17 cellular contexts compared by ENCODE assay signal in the genomic region with DNA sequence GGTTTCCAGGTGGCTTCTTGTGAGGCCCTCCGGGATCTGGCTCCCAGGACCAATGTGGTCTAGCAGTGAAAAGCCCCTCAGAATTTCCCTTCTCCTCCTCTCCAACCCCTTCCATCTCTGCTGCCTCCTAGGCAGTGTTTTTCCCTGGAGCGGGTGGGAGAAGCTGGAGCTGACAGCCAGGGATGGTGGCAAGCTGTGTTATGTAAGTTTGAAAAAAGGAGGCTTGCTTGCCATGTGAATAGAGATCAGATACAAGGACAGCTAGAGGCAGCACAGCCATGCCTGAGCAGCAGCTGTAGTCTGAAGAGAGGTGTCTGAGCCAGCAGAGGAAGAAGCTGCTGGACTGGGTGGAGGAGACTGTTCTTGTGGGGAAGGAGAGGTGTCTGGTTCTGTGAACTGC. TPM values are rescaled to one million over a fixed set of nuclear protein-coding genes. Genes with fewer than 3 reads are reported as not detected.
A peak's percentile ranks its signal among the peaks of the same experiment; 100 is the strongest.
DNase-seq lines count a peak whose midpoint lies in the region; ATAC-seq and TF ChIP-seq lines count a peak whose summit lies in the region.
"Had no signal": no experiment of that assay in that cellular context is flagged by ENCODE, and none has a peak within 500 bp of the region (broad histone marks: within the 10 kb centered on the region; RNA-seq: fewer than 3 reads in every experiment).

No MANE protein-coding gene starts in this region.

- H3K36me3 Mint-ChIP-seq in CD4-positive, alpha-beta T cell (ENCODE audit: low read depth): peaks cover 20% of the 10 kb centered on the region
- H3K36me3 Mint-ChIP-seq in chondrocyte (ENCODE audit: low read depth): peaks cover 8% of the 10 kb centered on the region
- H3K36me3 Mint-ChIP-seq in naive thymus-derived CD8-positive, alpha-beta T cell: peaks cover 0 to 18% (median 7%) of the 10 kb centered on the region in 3 donors

- H3K27ac ChIP-seq in CD4-positive, alpha-beta T cell (ENCODE audit: low read depth, low read length): no peak overlapping the region
- no peak overlapping the region for H3K27ac ChIP-seq in colonic mucosa
- H3K27ac ChIP-seq: C4-2B, hepatocyte, thoracic aorta had no signal

- H3K4me1 Mint-ChIP-seq in CD4-positive, alpha-beta T cell (ENCODE audit: low read depth): peaks cover 33% of the 10 kb centered on the region
- peaks cover 22% of the 10 kb centered on the region for H3K4me1 Mint-ChIP-seq in chondrocyte (ENCODE audit: low read depth)
- peaks cover 13 to 26% (median 18%) of the 10 kb centered on the region in 4 donors for H3K4me1 Mint-ChIP-seq in naive thymus-derived CD8-positive, alpha-beta T cell

- no peaks in the 10 kb centered on the region for H3K9me3 ChIP-seq in CD4-positive, alpha-beta T cell (ENCODE audit: control insufficient read depth, low read length)
- H3K9me3 ChIP-seq in NT2/D1 (ENCODE audit: insufficient read depth, low read length) (no peaks in the 10 kb centered on the region), colonic mucosa (no peaks in the 10 kb centered on the region)
- H3K9me3 ChIP-seq: thoracic aorta had no signal

- H3K4me3 Mint-ChIP-seq in CD4-positive, alpha-beta T cell: no peak overlapping the region
- no peak overlapping the region for H3K4me3 Mint-ChIP-seq in chondrocyte (ENCODE audit: unreplicated experiment)
- no peak overlapping the region for H3K4me3 Mint-ChIP-seq in naive thymus-derived CD8-positive, alpha-beta T cell
- H3K4me3 Mint-ChIP-seq: activated T-helper 1 cell treated with anti-CD3 and anti-CD28 coated beads, Interleukin-12 subunit alpha, Interleukin-12 subunit beta, Interleukin-2, Interleukin-4 antibody, amounts not matched to agents 30 ng/mL and 10 ng/mL and 1 ng/mL, durations not matched to agents 14 hours and 24 hours and 36 hours had no signal

- H3K9me3 Mint-ChIP-seq in CD4-positive, alpha-beta T cell: no peaks in the 10 kb centered on the region
- no peaks in the 10 kb centered on the region for H3K9me3 Mint-ChIP-seq in chondrocyte (ENCODE audit: low read depth)
- H3K9me3 Mint-ChIP-seq in naive thymus-derived CD8-positive, alpha-beta T cell: no peaks in the 10 kb centered on the region
- H3K9me3 Mint-ChIP-seq: activated T-helper 1 cell treated with anti-CD3 and anti-CD28 coated beads, Interleukin-12 subunit alpha, Interleukin-12 subunit beta, Interleukin-2, Interleukin-4 antibody, amounts not matched to agents 30 ng/mL and 10 ng/mL and 1 ng/mL, durations not matched to agents 14 hours and 24 hours and 36 hours had no signal

- H3K9ac ChIP-seq in NT2/D1 (ENCODE audit: insufficient read length, low read depth) (peak overlapping the region; percentile 18), colonic mucosa (ENCODE audit: low read depth in 2 of 2, low read length in 2 of 2) (no peak overlapping the region)

- peaks cover 31% of the 10 kb centered on the region for H3K36me3 ChIP-seq in NT2/D1 (ENCODE audit: insufficient read depth, insufficient read length, low read length)
- no peaks in the 10 kb centered on the region for H3K36me3 ChIP-seq in colonic mucosa

- H3K27me3 ChIP-seq in CD4-positive, alpha-beta T cell (ENCODE audit: control insufficient read depth, insufficient read depth, low read length): no peaks in the 10 kb centered on the region
- H3K27me3 ChIP-seq in NT2/D1 (ENCODE audit: insufficient read depth, insufficient read length) (no peaks in the 10 kb centered on the region), colonic mucosa (no peaks in the 10 kb centered on the region)
- H3K27me3 ChIP-seq: hepatocyte had no signal

- no peak for TF ChIP-seq CTCF in CD4-positive, alpha-beta T cell (IDR thresholded peaks at IDR 0.05)
- TF ChIP-seq CTCF in chondrocyte (IDR thresholded peaks at IDR 0.05) (no peak), GM10248 (IDR thresholded peaks at IDR 0.05; ENCODE audit: control extremely low read depth, extremely low read depth, low read depth, missing control alignments) (no peak), colonic mucosa (IDR thresholded peaks at IDR 0.05) (no peak)

- peaks cover 13% of the 10 kb centered on the region for H3K4me1 ChIP-seq in NT2/D1 (ENCODE audit: insufficient read depth, insufficient read length)
- no peaks in the 10 kb centered on the region for H3K4me1 ChIP-seq in colonic mucosa

- H3K27me3 Mint-ChIP-seq in CD4-positive, alpha-beta T cell: no peaks in the 10 kb centered on the region
- no peaks in the 10 kb centered on the region for H3K27me3 Mint-ChIP-seq in chondrocyte (ENCODE audit: low read depth)
- H3K27me3 Mint-ChIP-seq in naive thymus-derived CD8-positive, alpha-beta T cell: no peaks in the 10 kb centered on the region

- no peak for ATAC-seq in CD4-positive, alpha-beta T cell (ENCODE audit: poor library complexity)
- ATAC-seq in naive thymus-derived CD8-positive, alpha-beta T cell: no peak
- ATAC-seq: left lobe of liver had no signal

- POLR2A ChIA-PET in CD4-positive, alpha-beta T cell (lab: Charles Lee): no interaction called here
- POLR2A ChIA-PET in naive thymus-derived CD8-positive, alpha-beta T cell (lab: Charles Lee): no interaction called here
- POLR2A ChIA-PET in GM10248 (lab: Yijun Ruan, JAX): interaction anchor here (0.5 to 0.8 kb wide), 2 partner anchors 74 to 1292 kb away, joined by 3 read pairs; partner anchors contain the start of gene CLPX

- intact Hi-C loops in CD4-positive, alpha-beta T cell (cut with DNase I, micrococcal nuclease): no loop called here
- intact Hi-C loops in colonic mucosa (cut with DNase I): no loop called here

- no peak for DNase-seq in CD4-positive, alpha-beta T cell
- no peak for DNase-seq in NT2/D1 (ENCODE audit: low read depth, low spot score)
- DNase-seq in chondrocyte (ENCODE audit: low spot score): no peak
- no peak for DNase-seq in naive thymus-derived CD8-positive, alpha-beta T cell
- no peak for DNase-seq in GM10248 (ENCODE audit: extremely low spot score)
- no peak for DNase-seq in DMS153 (lab: John Stamatoyannopoulos, UW)
- no peak for DNase-seq in colonic mucosa
- DNase-seq: aorta, Karpas-422, NCI-H1436, NCI-H446, T1000 had no signal

- peak overlapping the region; percentile 40 for H3K27ac Mint-ChIP-seq in CD4-positive, alpha-beta T cell
- peak overlapping the region; percentile 65 for H3K27ac Mint-ChIP-seq in chondrocyte (ENCODE audit: unreplicated experiment)
- peak overlapping the region; percentile 18 to 91 (median 80) for H3K27ac Mint-ChIP-seq in naive thymus-derived CD8-positive, alpha-beta T cell

- CTCF ChIA-PET in CD4-positive, alpha-beta T cell (lab: Charles Lee): no interaction called here
- CTCF ChIA-PET in GM10248 (lab: Yijun Ruan, JAX): interaction anchor here (9.9 kb wide), 1 partner anchor 21 kb away, joined by 63 read pairs; the partner anchor contains the start of gene SNAPC5

- H3K4me3 ChIP-seq in NT2/D1 (ENCODE audit: insufficient read length, low read depth) (no peak overlapping the region), colonic mucosa (no peak overlapping the region)
- H3K4me3 ChIP-seq: hepatocyte, thoracic aorta had no signal

RNA-seq across cellular contexts. Expression of gene SNAPC5, which starts 20.6 kb away (rescaled TPM):
- total RNA-seq in CD4-positive, alpha-beta T cell: 10 to 100 TPM; 23.8 to 24.1 TPM
- total RNA-seq in chondrocyte: 13.9 to 27.7 TPM (median 15.0 TPM) in 3 replicates
- total RNA-seq in naive thymus-derived CD8-positive, alpha-beta T cell: 10 to 100 TPM; 42.0 to 49.3 TPM
- 10 to 100 TPM; 60.4 to 76.0 (median 69.6) TPM for polyA plus RNA-seq in naive thymus-derived CD8-positive, alpha-beta T cell
- total RNA-seq in colonic mucosa: 10 to 100 TPM; 17.2 to 21.3 TPM

RNA-seq across cellular contexts. Expression of gene RPL4, which starts 27.6 kb away (rescaled TPM):
- 1,000 to 10,000 TPM; 4,558 to 4,627 TPM for total RNA-seq in CD4-positive, alpha-beta T cell
- total RNA-seq in chondrocyte (1,774 to 1,912 TPM (median 1,787 TPM) in 3 replicates), colonic mucosa (1,000 to 10,000 TPM; 1,582 to 1,802 TPM)
- 1,000 to 10,000 TPM; 3,846 to 3,880 TPM for total RNA-seq in naive thymus-derived CD8-positive, alpha-beta T cell
- polyA plus RNA-seq in naive thymus-derived CD8-positive, alpha-beta T cell: 1,000 to 10,000 TPM; 1,518 to 1,766 (median 1,686) TPM

RNA-seq across cellular contexts. Expression of gene ZWILCH, which starts 28.1 kb away (rescaled TPM):
- 1 to 10 TPM; 6.8 to 7.2 TPM for total RNA-seq in CD4-positive, alpha-beta T cell
- total RNA-seq in chondrocyte (10.0 to 17.5 TPM (median 11.0 TPM) in 3 replicates), colonic mucosa (10 to 100 TPM in 1 of 2 donors, 1 to 10 TPM in 1; 8.4 to 20.1 TPM)
- total RNA-seq in naive thymus-derived CD8-positive, alpha-beta T cell: 10 to 100 TPM in 1 of 2 experiments, 1 to 10 TPM in 1; 7.2 to 12.8 TPM
- 1 to 10 TPM; 5.9 to 6.7 (median 6.4) TPM for polyA plus RNA-seq in naive thymus-derived CD8-positive, alpha-beta T cell
